In genomic region chr1:153540394-153541361, GRCh38 we compare ENCODE assay signal across 1 cellular context.
TF ChIP-seq lines count a peak whose summit lies in the region.

Gene S100A5, minus strand, starts transcription at chr1:153540934. Its CDS starts 743 bp downstream, at chr1:153540191.

TF ChIP-seq in HepG2, 621 proteins besides CTCF, POLR2A, EP300 and RAD21 (continued from another document):
- no peak for TF ChIP-seq ZHX2 (IDR thresholded peaks at IDR 0.05; ENCODE audit: low read depth)
- no peak for TF ChIP-seq ZHX2 (CRISPR knock-in tag; IDR thresholded peaks at IDR 0.05; ENCODE audit: borderline replicate concordance)
- TF ChIP-seq THRA (CRISPR knock-in tag; IDR thresholded peaks at IDR 0.05; ENCODE audit: borderline replicate concordance): no peak
